ENCODE assay signal across 17 cellular contexts in genomic region chr4:52873191-52873590, GRCh38. TPM values are rescaled to one million over a fixed set of nuclear protein-coding genes. Genes with fewer than 3 reads are reported as not detected.
DNase-seq lines count a peak whose midpoint lies in the region; ATAC-seq and TF ChIP-seq lines count a peak whose summit lies in the region.
"Had no signal": no experiment of that assay in that cellular context is flagged by ENCODE, and none has a peak within 500 bp of the region (broad histone marks: within the 10 kb centered on the region; RNA-seq: fewer than 3 reads in every experiment).

No MANE protein-coding gene starts in this region.

- WGBS in right cardiac atrium, result 53% methylated on average over 1 of the region's 1 CpG

- H3K9ac ChIP-seq in colonic mucosa (ENCODE audit: low read depth in 2 of 2, low read length in 2 of 2), result no peak overlapping the region

- H3K36me3 ChIP-seq in left ventricle myocardium inferior (no peaks in the 10 kb centered on the region), colonic mucosa (no peaks in the 10 kb centered on the region), mucosa of descending colon (ENCODE audit: low read depth) (no peaks in the 10 kb centered on the region)
- H3K36me3 ChIP-seq: right atrium auricular region, uterus had no signal

- H3K27ac ChIP-seq in left ventricle myocardium inferior (replicated peaks), result peak overlapping the region; percentile 8
- H3K27ac ChIP-seq in right cardiac atrium (ENCODE audit: low read length), result no peak overlapping the region
- H3K27ac ChIP-seq in colonic mucosa, result no peak overlapping the region
- H3K27ac ChIP-seq: epithelial cell of prostate, uterus had no signal

- peaks cover 57% of the 10 kb centered on the region for H3K4me1 ChIP-seq in left ventricle myocardium inferior
- H3K4me1 ChIP-seq in right cardiac atrium (ENCODE audit: control insufficient read depth, insufficient read depth, low read length), result no peaks in the 10 kb centered on the region
- no peaks in the 10 kb centered on the region for H3K4me1 ChIP-seq in colonic mucosa
- H3K4me1 ChIP-seq in mucosa of descending colon (ENCODE audit: low read depth), result no peaks in the 10 kb centered on the region

- H3K27me3 ChIP-seq in left ventricle myocardium inferior (ENCODE audit: low read depth) (no peaks in the 10 kb centered on the region), right cardiac atrium (ENCODE audit: control insufficient read depth, insufficient read depth) (no peaks in the 10 kb centered on the region), colonic mucosa (no peaks in the 10 kb centered on the region)
- H3K27me3 ChIP-seq: right atrium auricular region, uterus had no signal

- TF ChIP-seq CTCF in left ventricle myocardium inferior (IDR thresholded peaks at IDR 0.05; ENCODE audit: borderline replicate concordance), result no peak
- no peak for TF ChIP-seq CTCF in colonic mucosa (IDR thresholded peaks at IDR 0.05)
- no peak for TF ChIP-seq CTCF in mucosa of descending colon (IDR thresholded peaks at IDR 0.05)

- no peak for DNase-seq in left ventricle myocardium inferior
- no peak for DNase-seq in right cardiac atrium
- peak; percentile 38 for DNase-seq in colonic mucosa
- DNase-seq in mucosa of descending colon, result peak in 2 of 3 donors; percentile 48 to 55
- no peak for DNase-seq in NOMO-1 treated with dmso at 0.1 percent for 144 hours (lab: John Stamatoyannopoulos, UW; ENCODE audit: unreplicated experiment)
- DNase-seq: activated CD8-positive, alpha-beta T cell treated with anti-CD3 and anti-CD28 coated beads for 36 hours; COR-L47; Karpas-422; naive thymus-derived CD4-positive, alpha-beta T cell; NCI-H1436 treated with DMSO at 0.1 percent for 48 hours; stimulated activated CD4-positive, alpha-beta T cell treated with anti-CD3 and anti-CD28 coated beads, Interleukin-4, amount 100 ng/mL, for 1 hour; uterus had no signal

- H3K4me3 ChIP-seq in left ventricle myocardium inferior, result no peak overlapping the region
- H3K4me3 ChIP-seq in right cardiac atrium (ENCODE audit: low read length), result no peak overlapping the region
- no peak overlapping the region for H3K4me3 ChIP-seq in colonic mucosa
- H3K4me3 ChIP-seq in mucosa of descending colon, result no peak overlapping the region
- H3K4me3 ChIP-seq: right atrium auricular region, uterus had no signal

- ATAC-seq in right cardiac atrium, result no peak
- ATAC-seq in mucosa of descending colon, result peak; percentile 91
- ATAC-seq in HG03108 (IDR thresholded peaks at IDR 0.05; ENCODE audit: unreplicated experiment), result no peak
- no peak for ATAC-seq in HG03571 (IDR thresholded peaks at IDR 0.05; ENCODE audit: unreplicated experiment)
- ATAC-seq in GM18909 (IDR thresholded peaks at IDR 0.05; ENCODE audit: poor library complexity, unreplicated experiment), result no peak
- ATAC-seq: activated CD8-positive, alpha-beta T cell treated with anti-CD3 and anti-CD28 coated beads for 36 hours; naive thymus-derived CD4-positive, alpha-beta T cell had no signal

- intact Hi-C loops in left ventricle myocardium inferior (cut with micrococcal nuclease), result no loop called here
- intact Hi-C loops in right cardiac atrium (cut with DNase I), result no loop called here
- intact Hi-C loops in colonic mucosa (cut with DNase I), result no loop called here
- intact Hi-C loops in mucosa of descending colon (cut with DNase I, micrococcal nuclease), result no loop called here

- H3K9me3 ChIP-seq in left ventricle myocardium inferior (replicated peaks) (no peaks in the 10 kb centered on the region), right cardiac atrium (ENCODE audit: control insufficient read depth, low read length) (no peaks in the 10 kb centered on the region), colonic mucosa (no peaks in the 10 kb centered on the region), mucosa of descending colon (no peaks in the 10 kb centered on the region)
- H3K9me3 ChIP-seq: right atrium auricular region, uterus had no signal

RNA-seq across cellular contexts. Expression of gene RASL11B, which starts 11.1 kb away (rescaled TPM):
- 8.7 TPM for total RNA-seq in left ventricle myocardium inferior
- 10 to 100 TPM in 3 of 4 donors, 1 to 10 TPM in 1; 9.6 to 37.2 (median 16.5) TPM for total RNA-seq in right cardiac atrium
- 11.4 TPM for polyA plus RNA-seq in right cardiac atrium
- under 1 TPM in 1 of 2 donors, not detected in 1; 0.35 TPM for total RNA-seq in colonic mucosa
- total RNA-seq in mucosa of descending colon, result under 1 TPM; 0.26 to 0.76 (median 0.60) TPM

Comparison
In these comparisons a context has a peak if more than half of its experiments do, and no peak if none do; other contexts are left out.
1. DNase-seq: peak in colonic mucosa (single experiment) and mucosa of descending colon (2 of 3); none in left ventricle myocardium inferior (single experiment), right cardiac atrium (0 of 3) and NOMO-1 treated with dmso at 0.1 percent for 144 hours (single experiment).